24 cellular contexts compared by ENCODE assay signal in genomic region chr17:43532581-43532980, GRCh38. TPM values are rescaled to one million over a fixed set of nuclear protein-coding genes. Genes with fewer than 3 reads are reported as not detected.
DNase-seq lines count a peak whose midpoint lies in the region; ATAC-seq, FAIRE-seq and TF ChIP-seq lines count a peak whose summit lies in the region.
"Had no signal": no experiment of that assay in that cellular context is flagged by ENCODE, and none has a peak within 500 bp of the region (broad histone marks: within the 10 kb centered on the region; RNA-seq: fewer than 3 reads in every experiment).

No MANE protein-coding gene starts in this region.

- H3K4me1 ChIP-seq in HepG2 (ENCODE audit: insufficient read depth, low read length), result peaks cover 93% of the 10 kb centered on the region
- H3K4me1 ChIP-seq in right lobe of liver, result peaks cover 0 to 16% (median 0%) of the 10 kb centered on the region in 4 donors
- no peaks in the 10 kb centered on the region for H3K4me1 ChIP-seq in aorta (ENCODE audit: control insufficient read depth in 1 of 2, insufficient read depth in 2 of 2, low read length in 2 of 2)

- TF ChIP-seq POLR2A in HepG2 (IDR thresholded peaks at IDR 0.05; ENCODE audit: insufficient read depth in 1 of 2, low read depth in 2 of 2, low read length in 2 of 2), result no peak
- no peak for TF ChIP-seq POLR2A in right lobe of liver (IDR thresholded peaks at IDR 0.05)

- H2AFZ ChIP-seq in HepG2 (ENCODE audit: low read length), result no peak overlapping the region

- H3K27ac ChIP-seq in HepG2 (ENCODE audit: extremely low read length, insufficient read depth, low read length) (peak overlapping the region; percentile 41), right lobe of liver (no peak overlapping the region), aorta (ENCODE audit: low read depth in 1 of 2, low read length in 2 of 2) (no peak overlapping the region)
- H3K27ac ChIP-seq: SJCRH30 had no signal

- H3K4me3 ChIP-seq in HepG2 (replicated peaks in 1 of 3; ENCODE audit: insufficient read depth in 1 of 3, low read depth in 2 of 3, low read length in 3 of 3) (no peak overlapping the region), right lobe of liver (no peak overlapping the region), aorta (ENCODE audit: low read length in 2 of 2) (no peak overlapping the region)
- H3K4me3 ChIP-seq: SJCRH30 had no signal

- no peak overlapping the region for H3K4me3 Mint-ChIP-seq in activated CD8-positive, alpha-beta T cell treated with anti-CD3 and anti-CD28 coated beads, Interleukin-2, amount 10 ng/mL, durations not matched to agents 7 days and 5 days
- no peak overlapping the region for H3K4me3 Mint-ChIP-seq in activated T-helper 2 cell treated with anti-CD3 and anti-CD28 coated beads, Interferon-gamma antibody, Interleukin-2, Interleukin-4, amounts not matched to agents 10 μg/mL and 5 μg/mL and 100 μg/mL, durations not matched to agents 14 hours and 24 hours and 36 hours (ENCODE audit: low read depth)
- H3K4me3 Mint-ChIP-seq: CD8-positive, alpha-beta T cell had no signal

- BruUV-seq in HepG2 (replicated peaks; lab: Mats Ljungman, UMichigan), result no TSS peak

- CTCF ChIA-PET in HepG2 (lab: Yijun Ruan, JAX; ENCODE audit: low intra/inter-chr PET ratio, low total read pairs), result no interaction called here
- CTCF ChIA-PET in activated CD8-positive, alpha-beta T cell treated with anti-CD3 and anti-CD28 coated beads, Interleukin-2, amount 10 ng/mL, durations not matched to agents 7 days and 5 days (lab: Charles Lee), result interaction anchor here (0.5 kb wide), 1 partner anchor 1118 kb away, joined by 3 read pairs; no protein-coding TSS in a partner anchor

- peaks cover 19% of the 10 kb centered on the region for H3K4me1 Mint-ChIP-seq in activated CD8-positive, alpha-beta T cell treated with anti-CD3 and anti-CD28 coated beads, Interleukin-2, amount 10 ng/mL, durations not matched to agents 7 days and 5 days (ENCODE audit: low read depth)
- peaks cover 4% of the 10 kb centered on the region for H3K4me1 Mint-ChIP-seq in activated T-helper 2 cell treated with anti-CD3 and anti-CD28 coated beads, Interferon-gamma antibody, Interleukin-2, Interleukin-4, amounts not matched to agents 10 μg/mL and 5 μg/mL and 100 μg/mL, durations not matched to agents 14 hours and 24 hours and 36 hours (ENCODE audit: low read depth)

- no peaks in the 10 kb centered on the region for H3K9me3 Mint-ChIP-seq in activated CD8-positive, alpha-beta T cell treated with anti-CD3 and anti-CD28 coated beads, Interleukin-2, amount 10 ng/mL, durations not matched to agents 7 days and 5 days (ENCODE audit: insufficient read depth)
- no peaks in the 10 kb centered on the region for H3K9me3 Mint-ChIP-seq in activated T-helper 2 cell treated with anti-CD3 and anti-CD28 coated beads, Interferon-gamma antibody, Interleukin-2, Interleukin-4, amounts not matched to agents 10 μg/mL and 5 μg/mL and 100 μg/mL, durations not matched to agents 14 hours and 24 hours and 36 hours
- H3K9me3 Mint-ChIP-seq: CD8-positive, alpha-beta T cell had no signal

- peaks cover 3% of the 10 kb centered on the region for H3K36me3 Mint-ChIP-seq in activated CD8-positive, alpha-beta T cell treated with anti-CD3 and anti-CD28 coated beads, Interleukin-2, amount 10 ng/mL, durations not matched to agents 7 days and 5 days (ENCODE audit: low read depth)
- H3K36me3 Mint-ChIP-seq in activated T-helper 2 cell treated with anti-CD3 and anti-CD28 coated beads, Interferon-gamma antibody, Interleukin-2, Interleukin-4, amounts not matched to agents 10 μg/mL and 5 μg/mL and 100 μg/mL, durations not matched to agents 14 hours and 24 hours and 36 hours (ENCODE audit: low read depth), result peaks cover 4% of the 10 kb centered on the region

- intact Hi-C loops in HepG2 (cut with micrococcal nuclease; ENCODE audit: unreplicated experiment), result no loop called here
- intact Hi-C loops in right lobe of liver (cut with DNase I), result no loop called here
- intact Hi-C loops in posterior vena cava (cut with DNase I), result no loop called here
- intact Hi-C loops in aorta (cut with DNase I), result no loop called here
- intact Hi-C loops in activated T-helper 2 cell treated with anti-CD3 and anti-CD28 coated beads, Interferon-gamma antibody, Interleukin-2, Interleukin-4, amounts not matched to agents 10 μg/mL and 5 μg/mL and 100 μg/mL, durations not matched to agents 14 hours and 24 hours and 36 hours (cut with micrococcal nuclease), result no loop called here

- no peak overlapping the region for H3K4me2 ChIP-seq in HepG2 (ENCODE audit: low read depth, low read length)

- no peak overlapping the region for H3K9ac ChIP-seq in HepG2 (ENCODE audit: insufficient read depth, low read depth, low read length)

- ATAC-seq in HepG2, result no peak
- ATAC-seq in right lobe of liver, result no peak
- ATAC-seq in esophagus mucosa, result peak; percentile 24
- ATAC-seq in aorta (ENCODE audit: low FRiP score), result no peak
- ATAC-seq in GM21515 (IDR thresholded peaks at IDR 0.05; ENCODE audit: unreplicated experiment), result no peak
- ATAC-seq in activated CD8-positive, alpha-beta T cell treated with anti-CD3 and anti-CD28 coated beads, Interleukin-2, amount 10 ng/mL, durations not matched to agents 7 days and 5 days, result no peak
- ATAC-seq: CD8-positive, alpha-beta T cell; Panc1 had no signal

- no peak for TF ChIP-seq RAD21 in HepG2 (CRISPR knock-in tag; IDR thresholded peaks at IDR 0.05)

- H4K20me1 ChIP-seq in HepG2 (ENCODE audit: insufficient read depth, low read length), result no peaks in the 10 kb centered on the region

- no peak overlapping the region for H3K27ac Mint-ChIP-seq in activated CD8-positive, alpha-beta T cell treated with anti-CD3 and anti-CD28 coated beads, Interleukin-2, amount 10 ng/mL, durations not matched to agents 7 days and 5 days
- H3K27ac Mint-ChIP-seq in activated T-helper 2 cell treated with anti-CD3 and anti-CD28 coated beads, Interferon-gamma antibody, Interleukin-2, Interleukin-4, amounts not matched to agents 10 μg/mL and 5 μg/mL and 100 μg/mL, durations not matched to agents 14 hours and 24 hours and 36 hours, result no peak overlapping the region
- H3K27ac Mint-ChIP-seq: CD8-positive, alpha-beta T cell had no signal

- POLR2A ChIA-PET in HepG2 (lab: Yijun Ruan, JAX), result interaction anchor here (1.0 to 23.9 kb wide), 3 partner anchors 17 to 171 kb away, joined by 3 to 1546 read pairs (median 221); partner anchors contain the start of gene ETV4
- POLR2A ChIA-PET in activated CD8-positive, alpha-beta T cell treated with anti-CD3 and anti-CD28 coated beads, Interleukin-2, amount 10 ng/mL, durations not matched to agents 7 days and 5 days (lab: Charles Lee), result no interaction called here

- peaks cover 24 to 59% of the 10 kb centered on the region in 2 experiments for H3K36me3 ChIP-seq in HepG2 (replicated peaks in 1 of 2; ENCODE audit: control insufficient read depth in 1 of 2, insufficient read depth in 2 of 2, low read length in 2 of 2)
- no peaks in the 10 kb centered on the region for H3K36me3 ChIP-seq in right lobe of liver
- H3K36me3 ChIP-seq in aorta (ENCODE audit: control insufficient read depth in 1 of 2, insufficient read depth in 2 of 2, low read length in 1 of 2), result no peaks in the 10 kb centered on the region
- H3K36me3 ChIP-seq: SJCRH30 had no signal

- TF ChIP-seq EP300 in HepG2 (IDR thresholded peaks at IDR 0.05; ENCODE audit: low read depth in 2 of 2, low read length in 2 of 2) (no peak), HepG2 (CRISPR knock-in tag; IDR thresholded peaks at IDR 0.05; ENCODE audit: borderline replicate concordance) (no peak)

- WGBS in HepG2 (ENCODE audit: low lambda C conversion rate), result 86% methylated on average over 10 of the region's 10 CpGs
- 82% methylated on average over 7 of the region's 10 CpGs for WGBS in right lobe of liver (ENCODE audit: insufficient coverage, low coverage, low lambda C conversion rate, missing lambda C conversion rate)
- 92 to 93% methylated on average over 10 of the region's 10 CpGs for WGBS in aorta, 2 donors

- H3K9me3 ChIP-seq in HepG2 (ENCODE audit: low read length) (no peaks in the 10 kb centered on the region), right lobe of liver (no peaks in the 10 kb centered on the region), aorta (ENCODE audit: control insufficient read depth, low read length) (no peaks in the 10 kb centered on the region)
- H3K9me3 ChIP-seq: SJCRH30 had no signal

- TF ChIP-seq CTCF in HepG2 (CRISPR knock-in tag; IDR thresholded peaks at IDR 0.05) (no peak), right lobe of liver (IDR thresholded peaks at IDR 0.05) (no peak)

- peaks cover 17% of the 10 kb centered on the region for H3K79me2 ChIP-seq in HepG2 (ENCODE audit: insufficient read depth, low read length)

- H3K27me3 ChIP-seq in HepG2 (ENCODE audit: control insufficient read depth in 1 of 2, insufficient read depth in 2 of 2, low read length in 2 of 2), result no peaks in the 10 kb centered on the region
- H3K27me3 ChIP-seq in right lobe of liver, result no peaks in the 10 kb centered on the region
- no peaks in the 10 kb centered on the region for H3K27me3 ChIP-seq in aorta (ENCODE audit: control insufficient read depth in 1 of 2, insufficient read depth in 2 of 2, low read length in 1 of 2)
- H3K27me3 ChIP-seq: SJCRH30 had no signal

- in situ Hi-C loops in HepG2 (cut with HindIII; ENCODE audit: extremely low pct_ligation_motif_present, low pct_unique_long_range_greater_than_20kb), result no loop called here

- FAIRE-seq in HepG2 (lab: Jason Lieb, UNC), result no peak
- FAIRE-seq: GM12891 had no signal

- no peaks in the 10 kb centered on the region for H3K27me3 Mint-ChIP-seq in activated CD8-positive, alpha-beta T cell treated with anti-CD3 and anti-CD28 coated beads, Interleukin-2, amount 10 ng/mL, durations not matched to agents 7 days and 5 days (ENCODE audit: low read depth)
- no peaks in the 10 kb centered on the region for H3K27me3 Mint-ChIP-seq in activated T-helper 2 cell treated with anti-CD3 and anti-CD28 coated beads, Interferon-gamma antibody, Interleukin-2, Interleukin-4, amounts not matched to agents 10 μg/mL and 5 μg/mL and 100 μg/mL, durations not matched to agents 14 hours and 24 hours and 36 hours (ENCODE audit: low read depth)

- DNase-seq in HepG2 (ENCODE audit: low spot score) (no peak), right lobe of liver (no peak), posterior vena cava (ENCODE audit: low spot score) (peak; percentile 58), aorta (peak; percentile 46 to 67)
- no peak for DNase-seq in activated CD8-positive, alpha-beta T cell treated with anti-CD3 and anti-CD28 coated beads, Interleukin-2, amount 10 ng/mL, durations not matched to agents 7 days and 5 days
- no peak for DNase-seq in activated T-helper 2 cell treated with anti-CD3 and anti-CD28 coated beads, Interferon-gamma antibody, Interleukin-2, Interleukin-4, amounts not matched to agents 10 μg/mL and 5 μg/mL and 100 μg/mL, durations not matched to agents 14 hours and 24 hours and 36 hours (ENCODE audit: low spot score)
- DNase-seq: AML-193; C1 segment of cervical spinal cord; Calu3; CD8-positive, alpha-beta T cell; DMS153; KBM-7; NCI-H1092 treated with DMSO at 0.1 percent for 48 hours; NCI-H146; NCI-H2029 treated with DMSO at 0.1 percent for 48 hours; NCI-H226; NCI-H510A treated with DMSO at 0.1 percent for 48 hours; NCI-H774; NK-92 treated with Interleukin-12 subunit alpha and Interleukin-12 subunit beta, amount 100 ng/mL, for 24 hours; SJCRH30 had no signal

RNA-seq across cellular contexts. Expression of gene ETV4, which starts 13.6 kb away (rescaled TPM):
- total RNA-seq in HepG2 (2016; rRNA removed; fragmentation: Illumina TruSeq; extraction: Trizol) (126 and 128 TPM in 2 replicates), right lobe of liver (1 to 10 TPM in 1 of 6 experiments, under 1 TPM in 4, not detected in 1; 0.42 to 1.4 (median 0.80) TPM), esophagus mucosa (5.7 TPM), posterior vena cava (1 to 10 TPM in 1 of 2 donors, under 1 TPM in 1; 0.48 to 1.3 TPM), aorta (1 to 10 TPM; 1.1 to 2.3 TPM)
- 59.4 and 72.0 TPM in 2 replicates for total RNA-seq in HepG2 (2016; cell fraction: cytosol; rRNA removed; fragmentation: Illumina TruSeq; extraction: Trizol; ENCODE audit: low read depth)
- 106 and 130 TPM in 2 replicates for total RNA-seq in HepG2 (2016; cell fraction: insoluble cytoplasmic fraction; rRNA removed; fragmentation: Illumina TruSeq; extraction: Trizol)
- total RNA-seq in HepG2 (2016; cell fraction: membrane; rRNA removed; fragmentation: Illumina TruSeq; extraction: Trizol), result 149 and 180 TPM in 2 replicates
- 70.8 and 88.4 TPM in 2 replicates for total RNA-seq in HepG2 (2016; cell fraction: nucleus; rRNA removed; fragmentation: Illumina TruSeq; extraction: Trizol)
- polyA plus RNA-seq in HepG2 (2011; rRNA removed) (330 and 361 TPM in 2 replicates), aorta (1 to 10 TPM in 1 of 2 donors, under 1 TPM in 1; 0.50 to 5.8 TPM)
- polyA plus RNA-seq in HepG2 (2011; cell fraction: cytosol; rRNA removed), result 170 and 232 TPM in 2 replicates
- 463 and 506 TPM in 2 replicates for polyA plus RNA-seq in HepG2 (2011; cell fraction: nucleus; rRNA removed)
- polyA plus RNA-seq in HepG2 (2012), result 277 and 289 TPM in 2 replicates
- polyA plus RNA-seq in HepG2 (2016; cell fraction: cytosol; fragmentation: Illumina TruSeq; extraction: Trizol; ENCODE audit: low read depth), result 120 and 136 TPM in 2 replicates
- polyA plus RNA-seq in HepG2 (2016; cell fraction: insoluble cytoplasmic fraction; fragmentation: Illumina TruSeq; extraction: Trizol; ENCODE audit: low read depth), result 164 and 205 TPM in 2 replicates
- 212 and 220 TPM in 2 replicates for polyA plus RNA-seq in HepG2 (2016; cell fraction: membrane; fragmentation: Illumina TruSeq; extraction: Trizol; ENCODE audit: low read depth)
- polyA plus RNA-seq in HepG2 (2016; cell fraction: nucleus; fragmentation: Illumina TruSeq; extraction: Trizol; ENCODE audit: insufficient read depth, low read depth), result 278 and 294 TPM in 2 replicates
- 3.5 and 231 TPM in 2 replicates for polyA minus RNA-seq in HepG2 (2011; rRNA and poly(A)+ RNA removed; ENCODE audit: low replicate concordance)
- 120 and 134 TPM in 2 replicates for polyA minus RNA-seq in HepG2 (2011; cell fraction: cytosol; rRNA and poly(A)+ RNA removed)
- polyA minus RNA-seq in HepG2 (2011; cell fraction: nucleus; rRNA and poly(A)+ RNA removed), result 97.1 and 102 TPM in 2 replicates
- 1 to 10 TPM; 2.7 to 3.9 TPM for total RNA-seq in activated CD8-positive, alpha-beta T cell treated with anti-CD3 and anti-CD28 coated beads, Interleukin-2, amount 10 ng/mL, durations not matched to agents 7 days and 5 days
- total RNA-seq in activated T-helper 2 cell treated with anti-CD3 and anti-CD28 coated beads, Interferon-gamma antibody, Interleukin-2, Interleukin-4, amounts not matched to agents 10 μg/mL and 5 μg/mL and 100 μg/mL, durations not matched to agents 14 hours and 24 hours and 36 hours, result 11.0 and 12.8 TPM in 2 replicates
- total RNA-seq: CD8-positive, alpha-beta T cell had no signal

RNA-seq across cellular contexts. Expression of gene DHX8, which starts 48.8 kb away (rescaled TPM):
- total RNA-seq in HepG2 (2016; rRNA removed; fragmentation: Illumina TruSeq; extraction: Trizol) (48.9 and 66.9 TPM in 2 replicates), right lobe of liver (10 to 100 TPM; 14.1 to 18.6 (median 17.5) TPM), esophagus mucosa (39.0 TPM), posterior vena cava (10 to 100 TPM; 35.2 to 45.2 TPM), aorta (10 to 100 TPM; 42.7 to 45.3 TPM)
- 7.3 and 7.5 TPM in 2 replicates for total RNA-seq in HepG2 (2016; cell fraction: cytosol; rRNA removed; fragmentation: Illumina TruSeq; extraction: Trizol; ENCODE audit: low read depth)
- 48.9 and 59.5 TPM in 2 replicates for total RNA-seq in HepG2 (2016; cell fraction: insoluble cytoplasmic fraction; rRNA removed; fragmentation: Illumina TruSeq; extraction: Trizol)
- total RNA-seq in HepG2 (2016; cell fraction: membrane; rRNA removed; fragmentation: Illumina TruSeq; extraction: Trizol), result 13.7 and 14.3 TPM in 2 replicates
- 36.4 and 38.7 TPM in 2 replicates for total RNA-seq in HepG2 (2016; cell fraction: nucleus; rRNA removed; fragmentation: Illumina TruSeq; extraction: Trizol)
- polyA plus RNA-seq in HepG2 (2011; rRNA removed) (23.6 and 24.8 TPM in 2 replicates), aorta (10 to 100 TPM in 1 of 2 donors, 1 to 10 TPM in 1; 7.1 to 24.0 TPM)
- 19.6 and 23.9 TPM in 2 replicates for polyA plus RNA-seq in HepG2 (2011; cell fraction: cytosol; rRNA removed)
- 28.8 and 31.8 TPM in 2 replicates for polyA plus RNA-seq in HepG2 (2011; cell fraction: nucleus; rRNA removed)
- polyA plus RNA-seq in HepG2 (2012), result 24.9 and 33.1 TPM in 2 replicates
- polyA plus RNA-seq in HepG2 (2016; cell fraction: cytosol; fragmentation: Illumina TruSeq; extraction: Trizol; ENCODE audit: low read depth), result 1.9 and 2.2 TPM in 2 replicates
- polyA plus RNA-seq in HepG2 (2016; cell fraction: insoluble cytoplasmic fraction; fragmentation: Illumina TruSeq; extraction: Trizol; ENCODE audit: low read depth), result 37.7 and 41.9 TPM in 2 replicates
- 4.4 and 5.7 TPM in 2 replicates for polyA plus RNA-seq in HepG2 (2016; cell fraction: membrane; fragmentation: Illumina TruSeq; extraction: Trizol; ENCODE audit: low read depth)
- 36.7 and 42.2 TPM in 2 replicates for polyA plus RNA-seq in HepG2 (2016; cell fraction: nucleus; fragmentation: Illumina TruSeq; extraction: Trizol; ENCODE audit: insufficient read depth, low read depth)
- 67.3 and 93.6 TPM in 2 replicates for polyA minus RNA-seq in HepG2 (2011; rRNA and poly(A)+ RNA removed; ENCODE audit: low replicate concordance)
- polyA minus RNA-seq in HepG2 (2011; cell fraction: cytosol; rRNA and poly(A)+ RNA removed), result 36.8 and 37.9 TPM in 2 replicates
- polyA minus RNA-seq in HepG2 (2011; cell fraction: nucleus; rRNA and poly(A)+ RNA removed), result 37.6 and 44.9 TPM in 2 replicates
- 10 to 100 TPM; 52.7 to 56.4 TPM for total RNA-seq in activated CD8-positive, alpha-beta T cell treated with anti-CD3 and anti-CD28 coated beads, Interleukin-2, amount 10 ng/mL, durations not matched to agents 7 days and 5 days
- 53.2 and 56.8 TPM in 2 replicates for total RNA-seq in activated T-helper 2 cell treated with anti-CD3 and anti-CD28 coated beads, Interferon-gamma antibody, Interleukin-2, Interleukin-4, amounts not matched to agents 10 μg/mL and 5 μg/mL and 100 μg/mL, durations not matched to agents 14 hours and 24 hours and 36 hours

Comparison
In these comparisons a context has a peak if more than half of its experiments do, and no peak if none do; other contexts are left out.
1. DNase-seq: peak in posterior vena cava (single experiment) and aorta (2 of 2); none in HepG2 (single experiment), right lobe of liver (0 of 3), activated CD8-positive, alpha-beta T cell treated with anti-CD3 and anti-CD28 coated beads, Interleukin-2, amount 10 ng/mL, durations not matched to agents 7 days and 5 days (single experiment) and activated T-helper 2 cell treated with anti-CD3 and anti-CD28 coated beads, Interferon-gamma antibody, Interleukin-2, Interleukin-4, amounts not matched to agents 10 μg/mL and 5 μg/mL and 100 μg/mL, durations not matched to agents 14 hours and 24 hours and 36 hours (single experiment).